ENCODE assay signal across 1 cellular context in genomic region chr3:184002469-184002868, GRCh38.
TF ChIP-seq lines count a peak whose summit lies in the region.

No MANE protein-coding gene starts in this region.

TF ChIP-seq in WTC11, 78 proteins besides CTCF, POLR2A, EP300 and RAD21 (continued from another document):
- TF ChIP-seq CREM (CRISPR knock-in tag; IDR thresholded peaks at IDR 0.05): no peak
- no peak for TF ChIP-seq SMAD3 (CRISPR knock-in tag; IDR thresholded peaks at IDR 0.05; ENCODE audit: borderline replicate concordance)
